Comparison of ENCODE assay signal across 1 cellular context in the genomic region with DNA sequence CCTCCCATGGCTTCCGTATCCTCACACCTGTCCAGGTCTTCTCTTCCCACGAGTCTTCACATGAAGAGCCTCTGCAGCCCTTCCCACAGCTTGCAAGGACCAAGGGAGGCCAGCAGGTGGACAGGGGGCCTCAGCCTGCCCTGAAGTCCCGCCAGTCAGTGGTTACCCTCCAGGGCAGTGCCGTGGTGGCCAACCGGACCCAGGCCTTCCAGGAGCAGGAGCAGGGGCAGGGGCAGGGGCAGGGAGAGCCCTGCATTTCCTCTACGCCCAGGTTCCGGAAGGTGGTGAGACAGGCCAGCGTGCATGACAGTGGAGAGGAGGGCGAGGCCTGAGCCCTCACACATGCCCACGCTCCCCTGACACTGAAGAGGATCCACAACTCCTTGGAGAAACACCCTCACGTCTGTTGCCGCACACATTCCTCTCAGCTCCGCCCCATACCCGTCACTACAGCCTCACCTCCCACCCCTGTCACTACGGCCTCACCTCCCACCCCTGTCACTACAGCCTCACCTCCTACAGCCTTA.
TF ChIP-seq lines count a peak whose summit lies in the region.

No MANE protein-coding gene starts in this region.

TF ChIP-seq in HEK293, 187 proteins besides CTCF, POLR2A, EP300 and RAD21:
- TF ChIP-seq, protein P1, sequence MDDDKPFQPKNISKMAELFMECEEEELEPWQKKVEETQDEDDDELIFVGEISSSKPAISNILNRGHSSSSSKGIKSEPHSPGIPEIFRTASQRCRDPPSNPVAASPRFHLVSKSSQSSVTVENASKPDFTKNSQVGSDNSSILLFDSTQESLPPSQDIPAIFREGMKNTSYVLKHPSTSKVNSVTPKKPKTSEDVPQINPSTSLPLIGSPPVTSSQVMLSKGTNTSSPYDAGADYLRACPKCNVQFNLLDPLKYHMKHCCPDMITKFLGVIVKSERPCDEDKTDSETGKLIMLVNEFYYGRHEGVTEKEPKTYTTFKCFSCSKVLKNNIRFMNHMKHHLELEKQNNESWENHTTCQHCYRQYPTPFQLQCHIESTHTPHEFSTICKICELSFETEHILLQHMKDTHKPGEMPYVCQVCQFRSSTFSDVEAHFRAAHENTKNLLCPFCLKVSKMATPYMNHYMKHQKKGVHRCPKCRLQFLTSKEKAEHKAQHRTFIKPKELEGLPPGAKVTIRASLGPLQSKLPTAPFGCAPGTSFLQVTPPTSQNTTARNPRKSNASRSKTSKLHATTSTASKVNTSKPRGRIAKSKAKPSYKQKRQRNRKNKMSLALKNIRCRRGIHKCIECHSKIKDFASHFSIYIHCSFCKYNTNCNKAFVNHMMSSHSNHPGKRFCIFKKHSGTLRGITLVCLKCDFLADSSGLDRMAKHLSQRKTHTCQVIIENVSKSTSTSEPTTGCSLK (tag by site-specific recombination; IDR thresholded peaks at IDR 0.05) = no peak
- TF ChIP-seq, protein P2, sequence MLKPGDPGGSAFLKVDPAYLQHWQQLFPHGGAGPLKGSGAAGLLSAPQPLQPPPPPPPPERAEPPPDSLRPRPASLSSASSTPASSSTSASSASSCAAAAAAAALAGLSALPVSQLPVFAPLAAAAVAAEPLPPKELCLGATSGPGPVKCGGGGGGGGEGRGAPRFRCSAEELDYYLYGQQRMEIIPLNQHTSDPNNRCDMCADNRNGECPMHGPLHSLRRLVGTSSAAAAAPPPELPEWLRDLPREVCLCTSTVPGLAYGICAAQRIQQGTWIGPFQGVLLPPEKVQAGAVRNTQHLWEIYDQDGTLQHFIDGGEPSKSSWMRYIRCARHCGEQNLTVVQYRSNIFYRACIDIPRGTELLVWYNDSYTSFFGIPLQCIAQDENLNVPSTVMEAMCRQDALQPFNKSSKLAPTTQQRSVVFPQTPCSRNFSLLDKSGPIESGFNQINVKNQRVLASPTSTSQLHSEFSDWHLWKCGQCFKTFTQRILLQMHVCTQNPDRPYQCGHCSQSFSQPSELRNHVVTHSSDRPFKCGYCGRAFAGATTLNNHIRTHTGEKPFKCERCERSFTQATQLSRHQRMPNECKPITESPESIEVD (tag by site-specific recombination; IDR thresholded peaks at IDR 0.05) = no peak
- TF ChIP-seq ZFHX2 (tag by site-specific recombination; conservative IDR thresholded peaks at IDR 0.05) (peak; percentile 56), EGR2 (tag by site-specific recombination; IDR thresholded peaks at IDR 0.05; ENCODE audit: low read depth) (peak; percentile 71), ZNF76 (tag by site-specific recombination; IDR thresholded peaks at IDR 0.05; ENCODE audit: borderline replicate concordance, low read depth) (no peak)
